Comparison of ENCODE assay signal across 11 cellular contexts in genomic region chr6:39362487-39362865, GRCh38. TPM values are rescaled to one million over a fixed set of nuclear protein-coding genes. Genes with fewer than 3 reads are reported as not detected.
A peak's percentile ranks its signal among the peaks of the same experiment; 100 is the strongest.
DNase-seq lines count a peak whose midpoint lies in the region; ATAC-seq and TF ChIP-seq lines count a peak whose summit lies in the region.
"Had no signal": no experiment of that assay in that cellular context is flagged by ENCODE, and none has a peak within 500 bp of the region (broad histone marks: within the 10 kb centered on the region; RNA-seq: fewer than 3 reads in every experiment).

No MANE protein-coding gene starts in this region.

- no peaks in the 10 kb centered on the region for H3K9me3 ChIP-seq in CD8-positive, alpha-beta T cell (ENCODE audit: low read length)
- H3K9me3 ChIP-seq: esophagus squamous epithelium, ovary, testis had no signal

- no peaks in the 10 kb centered on the region for H3K36me3 Mint-ChIP-seq in chondrocyte (ENCODE audit: low read depth)
- H3K36me3 Mint-ChIP-seq in CD8-positive, alpha-beta T cell: no peaks in the 10 kb centered on the region

- no peaks in the 10 kb centered on the region for H3K36me3 ChIP-seq in CD8-positive, alpha-beta T cell (ENCODE audit: insufficient read depth, low read length)
- H3K36me3 ChIP-seq: esophagus squamous epithelium, ovary had no signal

- no peak overlapping the region for H3K27ac ChIP-seq in CD8-positive, alpha-beta T cell (ENCODE audit: low read depth, low read length)
- H3K27ac ChIP-seq: esophagus squamous epithelium, ovary, testis had no signal

- CTCF ChIA-PET in CD8-positive, alpha-beta T cell (lab: Charles Lee): interaction anchor here (0.7 to 2.1 kb wide), 8 partner anchors 9 to 946 kb away, joined by 3 to 8 read pairs (median 4); no protein-coding TSS in a partner anchor

- peaks cover 3% of the 10 kb centered on the region for H3K4me1 ChIP-seq in CD8-positive, alpha-beta T cell (ENCODE audit: insufficient read depth, low read length)

- no peak overlapping the region for H3K4me3 ChIP-seq in CD8-positive, alpha-beta T cell (ENCODE audit: low read depth, low read length)
- H3K4me3 ChIP-seq: esophagus squamous epithelium, ovary, testis had no signal

- H3K4me3 Mint-ChIP-seq in chondrocyte (ENCODE audit: unreplicated experiment): no peak overlapping the region
- no peak overlapping the region for H3K4me3 Mint-ChIP-seq in CD8-positive, alpha-beta T cell

- POLR2A ChIA-PET in CD8-positive, alpha-beta T cell (lab: Charles Lee): no interaction called here

- peaks cover 31% of the 10 kb centered on the region for H3K4me1 Mint-ChIP-seq in chondrocyte (ENCODE audit: low read depth)
- H3K4me1 Mint-ChIP-seq in CD8-positive, alpha-beta T cell (ENCODE audit: low read depth): peaks cover 2% of the 10 kb centered on the region

- intact Hi-C loops in sciatic nerve (cut with DNase I): loop anchor here (5.0 kb wide), 1 partner anchor 530 kb away; no protein-coding TSS in a partner anchor
- intact Hi-C loops in CD8-positive, alpha-beta T cell (cut with DNase I, micrococcal nuclease): loop anchor here in 1 of 2 experiments (5.0 kb wide), 4 partner anchors 945 to 1705 kb away; no protein-coding TSS in a partner anchor

- H3K27me3 ChIP-seq in CD8-positive, alpha-beta T cell (ENCODE audit: insufficient read depth, low read length): no peaks in the 10 kb centered on the region
- H3K27me3 ChIP-seq: esophagus squamous epithelium, ovary, testis had no signal

- no peaks in the 10 kb centered on the region for H3K27me3 Mint-ChIP-seq in chondrocyte (ENCODE audit: low read depth)
- H3K27me3 Mint-ChIP-seq in CD8-positive, alpha-beta T cell (ENCODE audit: low read depth): peaks cover 10% of the 10 kb centered on the region

- no peak overlapping the region for H3K27ac Mint-ChIP-seq in chondrocyte (ENCODE audit: unreplicated experiment)
- H3K27ac Mint-ChIP-seq in CD8-positive, alpha-beta T cell: no peak overlapping the region

- DNase-seq in NCI-H1105 treated with DMSO at 0.1 percent for 48 hours (lab: John Stamatoyannopoulos, UW): peak; percentile 28
- no peak for DNase-seq in NCI-H1105 (lab: John Stamatoyannopoulos, UW)
- DNase-seq in NCI-H146 treated with DMSO at 0.1 percent for 48 hours (lab: John Stamatoyannopoulos, UW; ENCODE audit: unreplicated experiment): peak; percentile 42
- no peak for DNase-seq in chondrocyte (ENCODE audit: low spot score)
- DNase-seq in sciatic nerve (ENCODE audit: low spot score): no peak
- no peak for DNase-seq in ACHN
- DNase-seq in CD8-positive, alpha-beta T cell: no peak
- DNase-seq in T-helper 2 cell: no peak
- DNase-seq: esophagus squamous epithelium had no signal

- ATAC-seq in sciatic nerve: peak; percentile 79
- no peak for ATAC-seq in CD8-positive, alpha-beta T cell

- in situ Hi-C loops in ACHN (cut with HindIII; ENCODE audit: low pct_ligation_motif_present, low pct_unique_long_range_greater_than_20kb, low sequenced_read_pairs): no loop called here

- TF ChIP-seq CTCF in chondrocyte (IDR thresholded peaks at IDR 0.05): peak; percentile 5
- TF ChIP-seq CTCF in CD8-positive, alpha-beta T cell (IDR thresholded peaks at IDR 0.05): no peak

- H3K9me3 Mint-ChIP-seq in chondrocyte (ENCODE audit: low read depth): no peaks in the 10 kb centered on the region
- H3K9me3 Mint-ChIP-seq in CD8-positive, alpha-beta T cell: no peaks in the 10 kb centered on the region

RNA-seq across cellular contexts. Expression of gene KCNK16, which starts 40.0 kb away (rescaled TPM):
- not detected in 3 replicates for total RNA-seq in chondrocyte
- not detected for total RNA-seq in sciatic nerve
- not detected for total RNA-seq in CD8-positive, alpha-beta T cell
- total RNA-seq: esophagus squamous epithelium, ovary, testis had no signal

RNA-seq across cellular contexts. Expression of gene KCNK17, which starts 48.3 kb away (rescaled TPM):
- total RNA-seq in chondrocyte (not detected in 3 replicates), sciatic nerve (2.6 TPM)
- not detected for total RNA-seq in CD8-positive, alpha-beta T cell

Comparison
In these comparisons a context has a peak if more than half of its experiments do, and no peak if none do; other contexts are left out.
1. DNase-seq: peak in NCI-H1105 treated with DMSO at 0.1 percent for 48 hours (single experiment) and NCI-H146 treated with DMSO at 0.1 percent for 48 hours (single experiment); none in NCI-H1105 (single experiment), chondrocyte (single experiment), sciatic nerve (single experiment), ACHN (single experiment), CD8-positive, alpha-beta T cell (0 of 7) and T-helper 2 cell (0 of 5).